Comparison of ENCODE assay signal across 18 cellular contexts in genomic region chr9:129128689-129129088, GRCh38. TPM values are rescaled to one million over a fixed set of nuclear protein-coding genes. Genes with fewer than 3 reads are reported as not detected.
DNase-seq lines count a peak whose midpoint lies in the region; ATAC-seq, FAIRE-seq and TF ChIP-seq lines count a peak whose summit lies in the region.
"Had no signal": no experiment of that assay in that cellular context is flagged by ENCODE, and none has a peak within 500 bp of the region (broad histone marks: within the 10 kb centered on the region; RNA-seq: fewer than 3 reads in every experiment).

No MANE protein-coding gene starts in this region.

- FAIRE-seq in H54 (lab: Jason Lieb, UNC) (no peak), frontal cortex (lab: Jason Lieb, UNC) (no peak)
- FAIRE-seq: A549, D721Med, G401.6, GM12891 had no signal

- CTCF ChIA-PET in activated CD4-positive, alpha-beta T cell treated with anti-CD3 and anti-CD28 coated beads for 36 hours (lab: Charles Lee) = interaction anchor here (0.6 to 3.2 kb wide), 3 partner anchors 11 to 20 kb away, joined by 3 to 7 read pairs (median 4); no protein-coding TSS in a partner anchor
- CTCF ChIA-PET in WTC11 (lab: Charles Lee) = interaction anchor here (3.5 kb wide), 1 partner anchor 14 kb away, joined by 30 read pairs; no protein-coding TSS in a partner anchor

- ATAC-seq in activated CD4-positive, alpha-beta T cell treated with anti-CD3 and anti-CD28 coated beads for 36 hours = no peak
- no peak for ATAC-seq in WTC11
- no peak for ATAC-seq in stimulated activated effector memory CD8-positive, alpha-beta T cell treated with anti-CD3 and anti-CD28 coated beads, Interleukin-12 subunit alpha, Interleukin-12 subunit beta, amount 100 ng/mL, for 72 hours
- ATAC-seq: A549, HCT116 had no signal

- peaks cover 5% of the 10 kb centered on the region for H3K4me1 Mint-ChIP-seq in activated CD4-positive, alpha-beta T cell treated with anti-CD3 and anti-CD28 coated beads, Interleukin-2, amount 10 ng/mL, durations not matched to agents 24 days and 14 days
- H3K4me1 Mint-ChIP-seq in activated CD4-positive, alpha-beta T cell treated with anti-CD3 and anti-CD28 coated beads for 36 hours = peaks cover 6% of the 10 kb centered on the region
- H3K4me1 Mint-ChIP-seq in WTC11 = peaks cover 31% of the 10 kb centered on the region
- peaks cover 19% of the 10 kb centered on the region for H3K4me1 Mint-ChIP-seq in endothelial cell (ENCODE audit: unreplicated experiment)
- peaks cover 9% of the 10 kb centered on the region for H3K4me1 Mint-ChIP-seq in stimulated activated effector memory CD8-positive, alpha-beta T cell treated with anti-CD3 and anti-CD28 coated beads, Interleukin-12 subunit alpha, Interleukin-12 subunit beta, amount 100 ng/mL, for 72 hours

- peak overlapping the region; percentile 41 for H3K27ac Mint-ChIP-seq in activated CD4-positive, alpha-beta T cell treated with anti-CD3 and anti-CD28 coated beads, Interleukin-2, amount 10 ng/mL, durations not matched to agents 24 days and 14 days
- H3K27ac Mint-ChIP-seq in activated CD4-positive, alpha-beta T cell treated with anti-CD3 and anti-CD28 coated beads for 36 hours = no peak overlapping the region
- H3K27ac Mint-ChIP-seq in WTC11 (peak overlapping the region; percentile 90; the same call in 1 of the 2 replicates), endothelial cell (ENCODE audit: unreplicated experiment) (peak overlapping the region; percentile 36)
- peak overlapping the region; percentile 48 for H3K27ac Mint-ChIP-seq in stimulated activated effector memory CD8-positive, alpha-beta T cell treated with anti-CD3 and anti-CD28 coated beads, Interleukin-12 subunit alpha, Interleukin-12 subunit beta, amount 100 ng/mL, for 72 hours
- H3K27ac Mint-ChIP-seq: CD4-positive, alpha-beta T cell; HFFc6 had no signal

- H3K4me3 Mint-ChIP-seq in activated CD4-positive, alpha-beta T cell treated with anti-CD3 and anti-CD28 coated beads, Interleukin-2, amount 10 ng/mL, durations not matched to agents 24 days and 14 days = no peak overlapping the region
- H3K4me3 Mint-ChIP-seq in activated CD4-positive, alpha-beta T cell treated with anti-CD3 and anti-CD28 coated beads for 36 hours = no peak overlapping the region
- H3K4me3 Mint-ChIP-seq in WTC11 = no peak overlapping the region
- H3K4me3 Mint-ChIP-seq in endothelial cell (ENCODE audit: unreplicated experiment) = no peak overlapping the region
- no peak overlapping the region for H3K4me3 Mint-ChIP-seq in stimulated activated effector memory CD8-positive, alpha-beta T cell treated with anti-CD3 and anti-CD28 coated beads, Interleukin-12 subunit alpha, Interleukin-12 subunit beta, amount 100 ng/mL, for 72 hours
- H3K4me3 Mint-ChIP-seq: CD4-positive, alpha-beta T cell; HFFc6 had no signal

- intact Hi-C loops in activated CD4-positive, alpha-beta T cell treated with anti-CD3 and anti-CD28 coated beads, Interleukin-2, amount 10 ng/mL, durations not matched to agents 24 days and 14 days (cut with micrococcal nuclease) = no loop called here
- intact Hi-C loops in activated CD4-positive, alpha-beta T cell treated with anti-CD3 and anti-CD28 coated beads for 36 hours (cut with DNase I, micrococcal nuclease) = no loop called here

- no peaks in the 10 kb centered on the region for H3K27me3 Mint-ChIP-seq in activated CD4-positive, alpha-beta T cell treated with anti-CD3 and anti-CD28 coated beads, Interleukin-2, amount 10 ng/mL, durations not matched to agents 24 days and 14 days
- no peaks in the 10 kb centered on the region for H3K27me3 Mint-ChIP-seq in activated CD4-positive, alpha-beta T cell treated with anti-CD3 and anti-CD28 coated beads for 36 hours
- H3K27me3 Mint-ChIP-seq in WTC11 (ENCODE audit: low read depth) (no peaks in the 10 kb centered on the region), endothelial cell (ENCODE audit: unreplicated experiment) (peaks cover 4% of the 10 kb centered on the region)
- H3K27me3 Mint-ChIP-seq: CD4-positive, alpha-beta T cell had no signal

- POLR2A ChIA-PET in activated CD4-positive, alpha-beta T cell treated with anti-CD3 and anti-CD28 coated beads for 36 hours (lab: Charles Lee) = interaction anchor here (1.1 kb wide), 1 partner anchor 497 kb away, joined by 3 read pairs; the partner anchor contains the start of gene NTMT1
- POLR2A ChIA-PET in WTC11 (lab: Charles Lee) = no interaction called here

- no peak for TF ChIP-seq POLR2A in H54 (IDR thresholded peaks at IDR 0.05; ENCODE audit: low read depth, low read length)

- H3K36me3 Mint-ChIP-seq in activated CD4-positive, alpha-beta T cell treated with anti-CD3 and anti-CD28 coated beads, Interleukin-2, amount 10 ng/mL, durations not matched to agents 24 days and 14 days (ENCODE audit: low read depth) = peaks cover 33% of the 10 kb centered on the region
- peaks cover 19% of the 10 kb centered on the region for H3K36me3 Mint-ChIP-seq in activated CD4-positive, alpha-beta T cell treated with anti-CD3 and anti-CD28 coated beads for 36 hours (ENCODE audit: low read depth)
- H3K36me3 Mint-ChIP-seq in WTC11 (peaks cover 45% of the 10 kb centered on the region), endothelial cell (ENCODE audit: low read depth, unreplicated experiment) (peaks cover 12% of the 10 kb centered on the region)
- H3K36me3 Mint-ChIP-seq in stimulated activated effector memory CD8-positive, alpha-beta T cell treated with anti-CD3 and anti-CD28 coated beads, Interleukin-12 subunit alpha, Interleukin-12 subunit beta, amount 100 ng/mL, for 72 hours = peaks cover 74% of the 10 kb centered on the region

- H3K9me3 Mint-ChIP-seq in activated CD4-positive, alpha-beta T cell treated with anti-CD3 and anti-CD28 coated beads, Interleukin-2, amount 10 ng/mL, durations not matched to agents 24 days and 14 days = no peaks in the 10 kb centered on the region
- H3K9me3 Mint-ChIP-seq in activated CD4-positive, alpha-beta T cell treated with anti-CD3 and anti-CD28 coated beads for 36 hours (ENCODE audit: low read depth) = no peaks in the 10 kb centered on the region
- H3K9me3 Mint-ChIP-seq in WTC11 = 0 out of 2 replicates have a peak, but pooled peaks cover 4% of the 10 kb centered on the region
- no peaks in the 10 kb centered on the region for H3K9me3 Mint-ChIP-seq in endothelial cell (ENCODE audit: unreplicated experiment)
- no peaks in the 10 kb centered on the region for H3K9me3 Mint-ChIP-seq in stimulated activated effector memory CD8-positive, alpha-beta T cell treated with anti-CD3 and anti-CD28 coated beads, Interleukin-12 subunit alpha, Interleukin-12 subunit beta, amount 100 ng/mL, for 72 hours
- H3K9me3 Mint-ChIP-seq: CD4-positive, alpha-beta T cell; HFFc6 had no signal

- TF ChIP-seq CTCF in WTC11 (IDR thresholded peaks at IDR 0.05) (no peak), endothelial cell (IDR thresholded peaks at IDR 0.05; ENCODE audit: unreplicated experiment) (no peak)

- no peak for DNase-seq in activated CD4-positive, alpha-beta T cell treated with anti-CD3 and anti-CD28 coated beads, Interleukin-2, amount 10 ng/mL, durations not matched to agents 24 days and 14 days
- no peak for DNase-seq in activated CD4-positive, alpha-beta T cell treated with anti-CD3 and anti-CD28 coated beads for 36 hours
- DNase-seq in WTC11 (ENCODE audit: low spot score) = no peak
- no peak for DNase-seq in endothelial cell (ENCODE audit: low spot score)
- DNase-seq in stimulated activated effector memory CD8-positive, alpha-beta T cell treated with anti-CD3 and anti-CD28 coated beads, Interleukin-12 subunit alpha, Interleukin-12 subunit beta, amount 100 ng/mL, for 72 hours (ENCODE audit: low spot score in 2 of 2) = no peak
- DNase-seq in H54 (ENCODE audit: insufficient read length, low spot score) = no peak
- no peak for DNase-seq in frontal cortex (ENCODE audit: low spot score in 2 of 2)
- DNase-seq: AML-193; Caco-2; CD4-positive, alpha-beta T cell; GM23248; H7; HFFc6 had no signal

TF ChIP-seq in WTC11, 78 proteins besides CTCF, POLR2A, EP300 and RAD21 (continues in another document):
- TF ChIP-seq ERG (CRISPR knock-in tag; IDR thresholded peaks at IDR 0.05) = no peak
- TF ChIP-seq HMGA2 (CRISPR knock-in tag; IDR thresholded peaks at IDR 0.05) = no peak
- no peak for TF ChIP-seq ZNF423 (CRISPR knock-in tag; IDR thresholded peaks at IDR 0.05)
- no peak for TF ChIP-seq ZNF232 (CRISPR knock-in tag; IDR thresholded peaks at IDR 0.05)
- TF ChIP-seq ZNF416 (CRISPR knock-in tag; IDR thresholded peaks at IDR 0.05) = no peak

RNA-seq across cellular contexts. Expression of gene PTPA, which starts 17.5 kb away (rescaled TPM):
- 104 and 107 TPM in 2 replicates for total RNA-seq in activated CD4-positive, alpha-beta T cell treated with anti-CD3 and anti-CD28 coated beads, Interleukin-2, amount 10 ng/mL, durations not matched to agents 24 days and 14 days
- total RNA-seq in activated CD4-positive, alpha-beta T cell treated with anti-CD3 and anti-CD28 coated beads for 36 hours = 10 to 100 TPM; 71.9 to 88.0 TPM
- total RNA-seq in WTC11 (2021) (181 to 186 TPM (median 186 TPM) in 3 replicates), endothelial cell (ENCODE audit: unreplicated experiment) (120 TPM), frontal cortex (55.0 TPM)

RNA-seq across cellular contexts. Expression of gene CRAT, which starts 18.1 kb away (rescaled TPM):
- 8.6 and 11.4 TPM in 2 replicates for total RNA-seq in activated CD4-positive, alpha-beta T cell treated with anti-CD3 and anti-CD28 coated beads, Interleukin-2, amount 10 ng/mL, durations not matched to agents 24 days and 14 days
- total RNA-seq in activated CD4-positive, alpha-beta T cell treated with anti-CD3 and anti-CD28 coated beads for 36 hours = 10 to 100 TPM; 13.2 to 18.9 TPM
- total RNA-seq in WTC11 (2021) (17.2 to 19.1 TPM (median 17.5 TPM) in 3 replicates), endothelial cell (ENCODE audit: unreplicated experiment) (42.9 TPM), frontal cortex (12.2 TPM)

RNA-seq across cellular contexts. Expression of gene DOLPP1, which starts 47.8 kb away (rescaled TPM):
- 24.7 and 24.8 TPM in 2 replicates for total RNA-seq in activated CD4-positive, alpha-beta T cell treated with anti-CD3 and anti-CD28 coated beads, Interleukin-2, amount 10 ng/mL, durations not matched to agents 24 days and 14 days
- total RNA-seq in activated CD4-positive, alpha-beta T cell treated with anti-CD3 and anti-CD28 coated beads for 36 hours = 10 to 100 TPM; 15.1 to 16.4 TPM
- 30.4 to 35.6 TPM (median 32.7 TPM) in 3 replicates for total RNA-seq in WTC11 (2021)
- total RNA-seq in endothelial cell (ENCODE audit: unreplicated experiment) = 21.4 TPM
- 16.7 TPM for total RNA-seq in frontal cortex

RNA-seq across cellular contexts. Expression of gene IER5L, which starts 49.4 kb away (rescaled TPM):
- total RNA-seq in activated CD4-positive, alpha-beta T cell treated with anti-CD3 and anti-CD28 coated beads, Interleukin-2, amount 10 ng/mL, durations not matched to agents 24 days and 14 days = 11.7 and 12.2 TPM in 2 replicates
- 1 to 10 TPM; 2.6 to 2.8 TPM for total RNA-seq in activated CD4-positive, alpha-beta T cell treated with anti-CD3 and anti-CD28 coated beads for 36 hours
- 4.6 to 5.9 TPM (median 5.1 TPM) in 3 replicates for total RNA-seq in WTC11 (2021)
- 5.2 TPM for total RNA-seq in endothelial cell (ENCODE audit: unreplicated experiment)
- 33.8 TPM for total RNA-seq in frontal cortex
